In the genomic region with DNA sequence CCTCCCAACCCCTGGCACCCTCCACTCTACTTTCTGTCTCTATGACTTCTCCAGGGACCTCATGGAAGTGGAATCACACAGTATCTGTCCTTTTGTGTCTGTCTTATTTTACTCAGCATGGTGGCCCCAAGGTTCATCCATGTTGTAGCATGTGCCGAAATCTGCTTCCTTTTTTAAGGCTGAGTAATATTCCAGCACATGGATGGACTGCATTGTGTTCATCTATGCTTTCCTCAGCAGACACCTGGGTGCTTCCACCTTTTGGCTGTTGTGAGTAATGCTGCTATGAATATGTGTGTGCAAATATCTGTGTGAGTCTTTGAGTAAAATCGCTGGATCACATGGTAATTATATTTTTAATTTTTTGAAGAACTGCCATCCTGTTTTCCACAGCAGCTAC, we compare ENCODE assay signal across 8 cellular contexts. TPM values are rescaled to one million over a fixed set of nuclear protein-coding genes. Genes with fewer than 3 reads are reported as not detected.
A peak's percentile ranks its signal among the peaks of the same experiment; 100 is the strongest.
DNase-seq lines count a peak whose midpoint lies in the region; TF ChIP-seq lines count a peak whose summit lies in the region.

No MANE protein-coding gene starts in this region.

- H3K4me3 ChIP-seq in ACC112 (ENCODE audit: low read depth, low read length) (no peak overlapping the region), epithelial cell of proximal tubule (ENCODE audit: low read depth, low read length) (no peak overlapping the region)

- TF ChIP-seq CTCF in epithelial cell of proximal tubule (conservative IDR thresholded peaks at IDR 0.05; ENCODE audit: low read depth, low read length): peak; percentile 33

- H3K27ac ChIP-seq in ACC112 (ENCODE audit: low read depth, low read length): peak overlapping the region; percentile 28; the same call in 1 of the 2 replicates

- no peak overlapping the region for H2AFZ ChIP-seq in ACC112 (ENCODE audit: low read length, unreplicated experiment)

- DNase-seq in EL (peak; percentile 14), RPMI8226 (peak; percentile 52), epithelial cell of proximal tubule (ENCODE audit: low read depth) (no peak), cerebellar nuclear complex (lab: John Stamatoyannopoulos, UW) (no peak), activated gamma-delta T cell (lab: John Stamatoyannopoulos, UW) (no peak), kidney glomerular epithelial cell (lab: John Stamatoyannopoulos, UW) (no peak), DMS153 (lab: John Stamatoyannopoulos, UW) (no peak)

- H3K36me3 ChIP-seq in ACC112 (ENCODE audit: insufficient read depth, low read length): no peaks in the 10 kb centered on the region

- no peaks in the 10 kb centered on the region for H3K27me3 ChIP-seq in ACC112 (ENCODE audit: insufficient read depth, low read length)

- H3K4me1 ChIP-seq in ACC112 (ENCODE audit: control insufficient read depth, insufficient read depth, low read length, unreplicated experiment): peaks cover 11% of the 10 kb centered on the region

- H3K79me2 ChIP-seq in ACC112 (ENCODE audit: control insufficient read depth, insufficient read depth, low read length, unreplicated experiment): peaks cover 24% of the 10 kb centered on the region

RNA-seq across cellular contexts. Expression of a gene that starts 1.6 kb away (rescaled TPM):
- total RNA-seq in epithelial cell of proximal tubule: 65.8 and 125 TPM in 2 replicates

RNA-seq across cellular contexts. Expression of a gene that starts 12.6 kb away (rescaled TPM):
- not detected in 2 replicates for total RNA-seq in epithelial cell of proximal tubule

RNA-seq across cellular contexts. Expression of a gene that starts 36.6 kb away (rescaled TPM):
- not detected in 2 replicates for total RNA-seq in epithelial cell of proximal tubule

RNA-seq across cellular contexts. Expression of a gene that starts 40.9 kb away (rescaled TPM):
- total RNA-seq in epithelial cell of proximal tubule: 11.2 and 11.4 TPM in 2 replicates

RNA-seq across cellular contexts. Expression of a gene that starts 55.1 kb away (rescaled TPM):
- 0.52 and 1.7 TPM in 2 replicates for total RNA-seq in epithelial cell of proximal tubule

Comparison
In these comparisons a context has a peak if more than half of its experiments do, and no peak if none do; other contexts are left out.
1. DNase-seq: peak in EL (single experiment) and RPMI8226 (single experiment); none in epithelial cell of proximal tubule (single experiment), cerebellar nuclear complex (0 of 2), activated gamma-delta T cell (single experiment), kidney glomerular epithelial cell (single experiment) and DMS153 (single experiment).